Comparison of ENCODE assay signal across 1 cellular context in the genomic region with DNA sequence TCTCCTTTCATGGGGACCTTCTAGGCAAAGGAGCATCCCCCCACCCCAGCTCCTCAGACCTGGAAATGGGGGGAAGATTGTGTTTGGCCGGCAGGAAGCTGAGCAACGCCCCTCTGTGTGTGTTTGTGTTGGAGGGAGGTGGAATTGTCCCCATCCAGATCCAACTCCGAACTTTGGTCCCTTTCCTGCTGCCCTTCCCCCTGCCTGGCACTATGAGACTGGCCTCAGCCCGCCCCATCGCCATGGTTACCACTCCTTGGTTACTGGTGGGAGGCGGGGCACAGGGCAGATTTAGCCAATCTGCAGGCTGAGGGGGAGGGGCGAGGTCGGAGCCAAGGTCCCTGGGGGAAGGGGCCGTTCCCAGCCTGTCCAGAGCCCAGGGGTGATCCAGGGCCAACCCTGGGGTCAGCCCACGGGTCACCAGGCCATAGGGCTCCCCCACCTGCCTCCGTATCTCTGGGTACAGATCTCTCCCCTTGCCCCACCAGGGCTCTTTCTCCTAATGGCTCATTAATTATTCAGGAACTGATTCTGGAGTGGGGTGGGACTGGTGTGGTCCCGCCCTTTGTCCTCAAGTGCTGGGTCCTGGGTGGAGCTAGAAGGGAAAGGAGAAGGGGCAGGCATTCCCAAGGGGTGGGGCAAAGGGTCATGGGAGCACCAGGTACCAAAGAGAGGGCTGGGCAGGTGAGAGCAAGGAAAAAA.
TF ChIP-seq lines count a peak whose summit lies in the region.

No MANE protein-coding gene starts in this region.

TF ChIP-seq in HepG2, 621 proteins besides CTCF, POLR2A, EP300 and RAD21 (continued from another document and continues in another):
- TF ChIP-seq, protein P1, sequence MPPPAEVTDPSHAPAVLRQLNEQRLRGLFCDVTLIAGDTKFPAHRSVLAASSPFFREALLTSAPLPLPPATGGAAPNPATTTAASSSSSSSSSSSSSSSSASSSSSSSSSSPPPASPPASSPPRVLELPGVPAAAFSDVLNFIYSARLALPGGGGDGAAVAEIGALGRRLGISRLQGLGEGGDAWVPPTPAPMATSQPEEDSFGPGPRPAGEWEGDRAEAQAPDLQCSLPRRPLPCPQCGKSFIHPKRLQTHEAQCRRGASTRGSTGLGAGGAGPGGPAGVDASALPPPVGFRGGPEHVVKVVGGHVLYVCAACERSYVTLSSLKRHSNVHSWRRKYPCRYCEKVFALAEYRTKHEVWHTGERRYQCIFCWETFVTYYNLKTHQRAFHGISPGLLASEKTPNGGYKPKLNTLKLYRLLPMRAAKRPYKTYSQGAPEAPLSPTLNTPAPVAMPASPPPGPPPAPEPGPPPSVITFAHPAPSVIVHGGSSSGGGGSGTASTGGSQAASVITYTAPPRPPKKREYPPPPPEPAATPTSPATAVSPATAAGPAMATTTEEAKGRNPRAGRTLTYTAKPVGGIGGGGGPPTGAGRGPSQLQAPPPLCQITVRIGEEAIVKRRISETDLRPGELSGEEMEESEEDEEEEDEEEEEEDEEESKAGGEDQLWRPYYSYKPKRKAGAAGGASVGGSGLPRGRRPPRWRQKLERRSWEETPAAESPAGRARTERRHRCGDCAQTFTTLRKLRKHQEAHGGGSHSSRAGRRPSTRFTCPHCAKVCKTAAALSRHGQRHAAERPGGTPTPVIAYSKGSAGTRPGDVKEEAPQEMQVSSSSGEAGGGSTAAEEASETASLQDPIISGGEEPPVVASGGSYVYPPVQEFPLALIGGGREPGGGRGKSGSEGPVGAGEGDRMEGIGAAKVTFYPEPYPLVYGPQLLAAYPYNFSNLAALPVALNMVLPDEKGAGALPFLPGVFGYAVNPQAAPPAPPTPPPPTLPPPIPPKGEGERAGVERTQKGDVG (CRISPR knock-in tag; IDR thresholded peaks at IDR 0.05; ENCODE audit: borderline replicate concordance), result peak; percentile 80
- TF ChIP-seq ELF1 (CRISPR knock-in tag; IDR thresholded peaks at IDR 0.05) (peak; percentile 47), TSC22D2 (CRISPR knock-in tag; IDR thresholded peaks at IDR 0.05; ENCODE audit: borderline replicate concordance) (no peak), RBM22 (optimal IDR thresholded peaks at IDR 0.05; ENCODE audit: low read length) (peak; percentile 100), ETV5 (CRISPR knock-in tag; IDR thresholded peaks at IDR 0.05; ENCODE audit: borderline replicate concordance) (peak; percentile 79), ZBTB49 (CRISPR knock-in tag; IDR thresholded peaks at IDR 0.05; ENCODE audit: borderline replicate concordance) (no peak), JARID2 (CRISPR knock-in tag; IDR thresholded peaks at IDR 0.05; ENCODE audit: insufficient replicate concordance) (no peak), RARA (CRISPR knock-in tag; IDR thresholded peaks at IDR 0.05) (peak; percentile 98), SMARCE1 (IDR thresholded peaks at IDR 0.05; ENCODE audit: borderline replicate concordance) (no peak), ZSCAN9 (CRISPR knock-in tag; IDR thresholded peaks at IDR 0.05; ENCODE audit: borderline replicate concordance) (no peak; the same call in 1 of the 2 replicates), NCOR1 (IDR thresholded peaks at IDR 0.05; ENCODE audit: borderline replicate concordance, low read length) (peak; percentile 99), RBM39 (IDR thresholded peaks at IDR 0.05; ENCODE audit: low read depth, low read length, poor library complexity, severe bottlenecking) (no peak), YEATS4 (CRISPR knock-in tag; IDR thresholded peaks at IDR 0.05; ENCODE audit: borderline replicate concordance) (no peak; the same call in 1 of the 2 replicates), ZNF891 (CRISPR knock-in tag; IDR thresholded peaks at IDR 0.05) (no peak; the same call in 1 of the 2 replicates), CREB3 (CRISPR knock-in tag; IDR thresholded peaks at IDR 0.05) (no peak), HNRNPL (IDR thresholded peaks at IDR 0.05; ENCODE audit: low read depth, low read length) (peak; percentile 61; the same call in 1 of the 2 replicates), FOXP4 (CRISPR knock-in tag; IDR thresholded peaks at IDR 0.05) (peak; percentile 82), IRF2 (CRISPR knock-in tag; IDR thresholded peaks at IDR 0.05) (peak; percentile 50; the same call in 1 of the 2 replicates), SIN3A (IDR thresholded peaks at IDR 0.05; ENCODE audit: borderline replicate concordance, low read depth, low read length) (no peak), SMARCC2 (IDR thresholded peaks at IDR 0.05) (no peak), SP2 (CRISPR knock-in tag; IDR thresholded peaks at IDR 0.05) (peak; percentile 79), PITX1 (CRISPR knock-in tag; IDR thresholded peaks at IDR 0.05) (peak; percentile 71), GMEB1 (CRISPR knock-in tag; IDR thresholded peaks at IDR 0.05; ENCODE audit: borderline replicate concordance) (peak; percentile 50; the same call in 1 of the 2 replicates), KAT2B (IDR thresholded peaks at IDR 0.05; ENCODE audit: borderline replicate concordance, low read depth, low read length) (no peak), PHB2 (IDR thresholded peaks at IDR 0.05; ENCODE audit: partially characterized antibody) (no peak), ZNF570 (CRISPR knock-in tag; IDR thresholded peaks at IDR 0.05; ENCODE audit: borderline replicate concordance) (no peak), ATF4 (CRISPR knock-in tag; IDR thresholded peaks at IDR 0.05) (peak in 1 of 2 experiments; percentile 47; a peak in 1 of 4 replicates), PLRG1 (conservative IDR thresholded peaks at IDR 0.05) (no peak), ZNF629 (CRISPR knock-in tag; conservative IDR thresholded peaks at IDR 0.05) (no peak), SAFB2 (CRISPR knock-in tag; IDR thresholded peaks at IDR 0.05; ENCODE audit: borderline replicate concordance, low read depth) (no peak), KDM4B (CRISPR knock-in tag; IDR thresholded peaks at IDR 0.05) (no peak; the same call in 1 of the 2 replicates), NR1H2 (CRISPR knock-in tag; IDR thresholded peaks at IDR 0.05; ENCODE audit: borderline replicate concordance, low read depth) (no peak; the same call in 1 of the 2 replicates), SIX1 (CRISPR knock-in tag; IDR thresholded peaks at IDR 0.05; ENCODE audit: borderline replicate concordance) (no peak), STAT5B (CRISPR knock-in tag; IDR thresholded peaks at IDR 0.05) (no peak), SP1 (IDR thresholded peaks at IDR 0.05) (no peak), SP1 (CRISPR knock-in tag; IDR thresholded peaks at IDR 0.05) (peak; percentile 69), ZBTB21 (CRISPR knock-in tag; IDR thresholded peaks at IDR 0.05) (no peak), NFYC (CRISPR knock-in tag; IDR thresholded peaks at IDR 0.05) (peak; percentile 76), MEF2D (CRISPR knock-in tag; IDR thresholded peaks at IDR 0.05) (peak; percentile 51; the same call in 1 of the 2 replicates), SP140L (CRISPR knock-in tag; IDR thresholded peaks at IDR 0.05; ENCODE audit: borderline replicate concordance) (no peak), SOX6 (IDR thresholded peaks at IDR 0.05) (no peak), SOX6 (CRISPR knock-in tag; IDR thresholded peaks at IDR 0.05) (peak; percentile 81), PRMT3 (CRISPR knock-in tag; IDR thresholded peaks at IDR 0.05; ENCODE audit: borderline replicate concordance, low read depth) (no peak), JUNB (CRISPR knock-in tag; IDR thresholded peaks at IDR 0.05; ENCODE audit: borderline replicate concordance) (no peak), ZBTB33 (CRISPR knock-in tag; IDR thresholded peaks at IDR 0.05) (peak; percentile 26; the same call in 1 of the 2 replicates)
- TF ChIP-seq, protein P2, sequence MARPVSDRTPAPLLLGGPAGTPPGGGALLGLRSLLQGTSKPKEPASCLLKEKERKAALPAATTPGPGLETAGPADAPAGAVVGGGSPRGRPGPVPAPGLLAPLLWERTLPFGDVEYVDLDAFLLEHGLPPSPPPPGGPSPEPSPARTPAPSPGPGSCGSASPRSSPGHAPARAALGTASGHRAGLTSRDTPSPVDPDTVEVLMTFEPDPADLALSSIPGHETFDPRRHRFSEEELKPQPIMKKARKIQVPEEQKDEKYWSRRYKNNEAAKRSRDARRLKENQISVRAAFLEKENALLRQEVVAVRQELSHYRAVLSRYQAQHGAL (CRISPR knock-in tag; IDR thresholded peaks at IDR 0.05; ENCODE audit: not compliant biosample characterization), result no peak
- TF ChIP-seq, protein P3, sequence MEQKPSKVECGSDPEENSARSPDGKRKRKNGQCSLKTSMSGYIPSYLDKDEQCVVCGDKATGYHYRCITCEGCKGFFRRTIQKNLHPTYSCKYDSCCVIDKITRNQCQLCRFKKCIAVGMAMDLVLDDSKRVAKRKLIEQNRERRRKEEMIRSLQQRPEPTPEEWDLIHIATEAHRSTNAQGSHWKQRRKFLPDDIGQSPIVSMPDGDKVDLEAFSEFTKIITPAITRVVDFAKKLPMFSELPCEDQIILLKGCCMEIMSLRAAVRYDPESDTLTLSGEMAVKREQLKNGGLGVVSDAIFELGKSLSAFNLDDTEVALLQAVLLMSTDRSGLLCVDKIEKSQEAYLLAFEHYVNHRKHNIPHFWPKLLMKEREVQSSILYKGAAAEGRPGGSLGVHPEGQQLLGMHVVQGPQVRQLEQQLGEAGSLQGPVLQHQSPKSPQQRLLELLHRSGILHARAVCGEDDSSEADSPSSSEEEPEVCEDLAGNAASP (CRISPR knock-in tag; IDR thresholded peaks at IDR 0.05; ENCODE audit: borderline replicate concordance), result peak; percentile 98
